ENCODE assay signal across 27 cellular contexts in genomic region chr2:37770797-37771196, GRCh38.
DNase-seq lines count a peak whose midpoint lies in the region; ATAC-seq and TF ChIP-seq lines count a peak whose summit lies in the region.
"Had no signal": no experiment of that assay in that cellular context is flagged by ENCODE, and none has a peak within 500 bp of the region (broad histone marks: within the 10 kb centered on the region; RNA-seq: fewer than 3 reads in every experiment).

No MANE protein-coding gene starts in this region.

- H3K9me3 Mint-ChIP-seq in mesothelial cell of epicardium, result peaks cover 4% of the 10 kb centered on the region
- H3K9me3 Mint-ChIP-seq in activated T-cell treated with anti-CD3 and anti-CD28 coated beads, Interleukin-2, amount 50 U/mL, for 72 hours, result peaks cover 0 to 2% of the 10 kb centered on the region in 2 donors
- H3K9me3 Mint-ChIP-seq: activated CD8-positive, alpha-beta T cell treated with anti-CD3 and anti-CD28 coated beads for 36 hours; activated naive CD4-positive, alpha-beta T cell treated with anti-CD3 and anti-CD28 coated beads, Interleukin-2, amount 50 U/mL, for 24 hours had no signal

- ATAC-seq in activated T-cell treated with anti-CD3 and anti-CD28 coated beads, Interleukin-2, amount 50 U/mL, for 72 hours (replicated peaks in 1 of 2), result no peak
- ATAC-seq: activated CD8-positive, alpha-beta T cell treated with anti-CD3 and anti-CD28 coated beads for 36 hours; gastrocnemius medialis; naive thymus-derived CD8-positive, alpha-beta T cell had no signal

- intact Hi-C loops in cardiac septum (cut with DNase I), result no loop called here

- peaks cover 6% of the 10 kb centered on the region for H3K36me3 Mint-ChIP-seq in mesothelial cell of epicardium
- H3K36me3 Mint-ChIP-seq in activated T-cell treated with anti-CD3 and anti-CD28 coated beads, Interleukin-2, amount 50 U/mL, for 72 hours (ENCODE audit: insufficient read depth in 2 of 2), result no peaks in the 10 kb centered on the region
- H3K36me3 Mint-ChIP-seq: activated naive CD4-positive, alpha-beta T cell treated with anti-CD3 and anti-CD28 coated beads, Interleukin-2, amount 50 U/mL, for 24 hours had no signal

- no peaks in the 10 kb centered on the region for H3K27me3 Mint-ChIP-seq in mesothelial cell of epicardium (ENCODE audit: low read depth)
- H3K27me3 Mint-ChIP-seq in activated T-cell treated with anti-CD3 and anti-CD28 coated beads, Interleukin-2, amount 50 U/mL, for 72 hours (ENCODE audit: low read depth), result no peaks in the 10 kb centered on the region
- H3K27me3 Mint-ChIP-seq: activated CD8-positive, alpha-beta T cell treated with anti-CD3 and anti-CD28 coated beads for 36 hours; activated naive CD4-positive, alpha-beta T cell treated with anti-CD3 and anti-CD28 coated beads, Interleukin-2, amount 50 U/mL, for 24 hours; naive thymus-derived CD8-positive, alpha-beta T cell; stimulated activated naive CD8-positive, alpha-beta T cell treated with anti-CD3 and anti-CD28 coated beads, Interleukin-15, Interleukin-2, amounts not matched to agents 100 ng/mL and 50 ng/mL, for 24 hours had no signal

- peak overlapping the region; percentile 88 for H3K27ac Mint-ChIP-seq in mesothelial cell of epicardium
- H3K27ac Mint-ChIP-seq in activated T-cell treated with anti-CD3 and anti-CD28 coated beads, Interleukin-2, amount 50 U/mL, for 72 hours, result no peak overlapping the region
- H3K27ac Mint-ChIP-seq: activated CD8-positive, alpha-beta T cell treated with anti-CD3 and anti-CD28 coated beads for 36 hours; activated naive CD4-positive, alpha-beta T cell treated with anti-CD3 and anti-CD28 coated beads, Interleukin-2, amount 50 U/mL, for 24 hours; activated T-helper 2 cell treated with anti-CD3 and anti-CD28 coated beads, Interferon-gamma antibody, Interleukin-2, Interleukin-4, amounts not matched to agents 10 μg/mL and 5 μg/mL and 100 μg/mL, durations not matched to agents 14 hours and 24 hours and 36 hours; naive thymus-derived CD8-positive, alpha-beta T cell; stimulated activated naive CD8-positive, alpha-beta T cell treated with anti-CD3 and anti-CD28 coated beads, Interleukin-15, Interleukin-2, amounts not matched to agents 100 ng/mL and 50 ng/mL, for 24 hours; T-helper 1 cell treated with Interleukin-12 subunit alpha and Interleukin-12 subunit beta and Interleukin-4 antibody, amounts not matched to agents 30 μg/mL and 1 μg/mL, for 36 hours had no signal

- no peak for TF ChIP-seq CTCF in mesothelial cell of epicardium (IDR thresholded peaks at IDR 0.05; ENCODE audit: unreplicated experiment)

- H3K4me3 Mint-ChIP-seq in mesothelial cell of epicardium, result no peak overlapping the region
- no peak overlapping the region for H3K4me3 Mint-ChIP-seq in activated T-cell treated with anti-CD3 and anti-CD28 coated beads, Interleukin-2, amount 50 U/mL, for 72 hours
- H3K4me3 Mint-ChIP-seq: activated CD8-positive, alpha-beta T cell treated with anti-CD3 and anti-CD28 coated beads for 36 hours; activated naive CD4-positive, alpha-beta T cell treated with anti-CD3 and anti-CD28 coated beads, Interleukin-2, amount 50 U/mL, for 24 hours; naive thymus-derived CD8-positive, alpha-beta T cell; stimulated activated naive CD8-positive, alpha-beta T cell treated with anti-CD3 and anti-CD28 coated beads, Interleukin-15, Interleukin-2, amounts not matched to agents 100 ng/mL and 50 ng/mL, for 24 hours; T-helper 1 cell treated with Interleukin-12 subunit alpha and Interleukin-12 subunit beta and Interleukin-4 antibody, amounts not matched to agents 30 μg/mL and 1 μg/mL, for 36 hours had no signal

- peak; percentile 33 for DNase-seq in EH (ENCODE audit: low read depth)
- peak; percentile 52 for DNase-seq in RPMI7951 (ENCODE audit: low read depth)
- DNase-seq in mesothelial cell of epicardium (ENCODE audit: low spot score in 2 of 2, unreplicated experiment in 2 of 2), result no peak
- peak; percentile 26 for DNase-seq in skeletal muscle cell (ENCODE audit: low read depth)
- DNase-seq in ACHN, result no peak
- no peak for DNase-seq in NCI-H226
- DNase-seq in activated T-cell treated with anti-CD3 and anti-CD28 coated beads, Interleukin-2, amount 50 U/mL, for 72 hours, result no peak
- DNase-seq in cardiac septum (ENCODE audit: low spot score), result no peak
- DNase-seq: activated CD4-positive, alpha-beta T cell treated with anti-CD3 and anti-CD28 coated beads for 1 hour; activated CD8-positive, alpha-beta T cell treated with anti-CD3 and anti-CD28 coated beads for 36 hours; amniotic stem cell; dorsolateral prefrontal cortex; esophagus squamous epithelium; gastrocnemius medialis; KG1; kidney; naive thymus-derived CD8-positive, alpha-beta T cell; NCI-H1417 treated with DMSO at 0.1 percent for 48 hours; NCI-H2081; NCI-H345; nucleus accumbens; stimulated activated CD4-positive, alpha-beta T cell treated with anti-CD3 and anti-CD28 coated beads, Interleukin-2, amount 100 ng/mL, for 24 hours had no signal

- in situ Hi-C loops in ACHN (cut with HindIII; ENCODE audit: low pct_ligation_motif_present, low pct_unique_long_range_greater_than_20kb, low sequenced_read_pairs), result no loop called here

- no peak overlapping the region for H3K4me3 ChIP-seq in skeletal muscle cell (ENCODE audit: low read depth, low read length)
- H3K4me3 ChIP-seq: BLaER1, dorsolateral prefrontal cortex, esophagus squamous epithelium, gastrocnemius medialis had no signal

- H3K4me1 Mint-ChIP-seq in mesothelial cell of epicardium, result peaks cover 90% of the 10 kb centered on the region
- peaks cover 4% of the 10 kb centered on the region for H3K4me1 Mint-ChIP-seq in activated T-cell treated with anti-CD3 and anti-CD28 coated beads, Interleukin-2, amount 50 U/mL, for 72 hours (ENCODE audit: low read depth)
- H3K4me1 Mint-ChIP-seq: activated naive CD4-positive, alpha-beta T cell treated with anti-CD3 and anti-CD28 coated beads, Interleukin-2, amount 50 U/mL, for 24 hours had no signal

Comparison
In these comparisons a context has a peak if more than half of its experiments do, and no peak if none do; other contexts are left out.
1. DNase-seq: peak in EH (single experiment), RPMI7951 (single experiment) and skeletal muscle cell (single experiment); none in mesothelial cell of epicardium (0 of 2), ACHN (single experiment), NCI-H226 (single experiment), activated T-cell treated with anti-CD3 and anti-CD28 coated beads, Interleukin-2, amount 50 U/mL, for 72 hours (0 of 2) and cardiac septum (single experiment).